In genomic region chr17:38869647-38870258, GRCh38 we compare ENCODE assay signal across 8 cellular contexts. TPM values are rescaled to one million over a fixed set of nuclear protein-coding genes. Genes with fewer than 3 reads are reported as not detected.
DNase-seq lines count a peak whose midpoint lies in the region; ATAC-seq and TF ChIP-seq lines count a peak whose summit lies in the region.

TSS of gene LASP1 (plus strand) at chr17:38870058. CDS start at chr17:38870190, 132 bp downstream.

- DNase-seq in CD4-positive, alpha-beta T cell, result peak; percentile 74 to 89 (median 83)
- peak; percentile 97 for DNase-seq in HT-29 (ENCODE audit: low spot score)
- DNase-seq in activated CD8-positive, alpha-beta memory T cell treated with anti-CD3 and anti-CD28 coated beads, Interleukin-2, amount 50 U/mL, for 4 hours, result peak; percentile 86
- DNase-seq in endothelial cell (ENCODE audit: low spot score), result peak; percentile 86
- DNase-seq in midbrain (lab: John Stamatoyannopoulos, UW), result peak; percentile 89
- peak; percentile 71 to 78 for DNase-seq in stimulated activated CD8-positive, alpha-beta memory T cell treated with anti-CD3 and anti-CD28 coated beads, Interleukin-2, amount 100 ng/mL, for 1 hour (ENCODE audit: low read depth in 2 of 2)

- peaks cover 37% of the 10 kb centered on the region for H3K79me2 ChIP-seq in OCI-LY1 (ENCODE audit: insufficient read depth, low read length)

- no peak for TF ChIP-seq CTCF in CD4-positive, alpha-beta T cell (IDR thresholded peaks at IDR 0.05)
- TF ChIP-seq CTCF in OCI-LY1 (IDR thresholded peaks at IDR 0.05; ENCODE audit: low read length) (no peak), endothelial cell (IDR thresholded peaks at IDR 0.05; ENCODE audit: unreplicated experiment) (no peak)

- H3K27ac ChIP-seq in CD4-positive, alpha-beta T cell (ENCODE audit: low read depth, low read length), result peak within 1 kb of the TSS; percentile 86
- peak within 1 kb of the TSS; percentile 95 for H3K27ac ChIP-seq in OCI-LY1 (ENCODE audit: low read depth, low read length, poor library complexity, severe bottlenecking)

- peaks cover 4% of the 10 kb centered on the region; the same call in 1 of the 2 replicates for H3K36me3 ChIP-seq in OCI-LY1 (ENCODE audit: insufficient read depth, low read length)

- H3F3A ChIP-seq in OCI-LY1 (ENCODE audit: insufficient read depth, low read length), result peaks cover 5% of the 10 kb centered on the region; the same call in 1 of the 2 replicates

- peak within 1 kb of the TSS; percentile 93 for H3K4me3 ChIP-seq in OCI-LY1 (ENCODE audit: low read depth, low read length, poor library complexity, severe bottlenecking)

- H3K27me3 ChIP-seq in CD4-positive, alpha-beta T cell (ENCODE audit: control insufficient read depth, insufficient read depth, low read length), result no peaks in the 10 kb centered on the region
- H3K27me3 ChIP-seq in OCI-LY1 (ENCODE audit: insufficient read depth, low read length), result no peaks in the 10 kb centered on the region

- H4K20me1 ChIP-seq in OCI-LY1 (ENCODE audit: insufficient read depth, low read length), result no peaks in the 10 kb centered on the region

- peaks cover 54% of the 10 kb centered on the region for H3K4me1 ChIP-seq in OCI-LY1 (ENCODE audit: insufficient read depth, low read length, severe bottlenecking)

- H3K4me3 Mint-ChIP-seq in CD4-positive, alpha-beta T cell, result peak within 1 kb of the TSS; percentile 98
- peak within 1 kb of the TSS; percentile 98 for H3K4me3 Mint-ChIP-seq in endothelial cell (ENCODE audit: unreplicated experiment)

- peaks cover 13% of the 10 kb centered on the region for H3K27me3 Mint-ChIP-seq in CD4-positive, alpha-beta T cell
- peaks cover 33% of the 10 kb centered on the region for H3K27me3 Mint-ChIP-seq in endothelial cell (ENCODE audit: unreplicated experiment)

- H2AFZ ChIP-seq in OCI-LY1 (ENCODE audit: low read length), result no peak within 1 kb of the TSS

- H3K4me1 Mint-ChIP-seq in CD4-positive, alpha-beta T cell (ENCODE audit: low read depth), result peaks cover 60% of the 10 kb centered on the region
- peaks cover 37% of the 10 kb centered on the region for H3K4me1 Mint-ChIP-seq in endothelial cell (ENCODE audit: unreplicated experiment)

- H3K9me2 ChIP-seq in OCI-LY1 (ENCODE audit: low read depth, low read length), result no peaks in the 10 kb centered on the region

- no peaks in the 10 kb centered on the region for H3K9me3 Mint-ChIP-seq in CD4-positive, alpha-beta T cell
- H3K9me3 Mint-ChIP-seq in endothelial cell (ENCODE audit: unreplicated experiment), result no peaks in the 10 kb centered on the region

- H3K9ac ChIP-seq in OCI-LY1 (ENCODE audit: low read length), result peak within 1 kb of the TSS; percentile 91

- intact Hi-C loops in CD4-positive, alpha-beta T cell (cut with DNase I, micrococcal nuclease), result loop anchor here (1.0 to 10.0 kb wide), 11 partner anchors 16 to 284 kb away; partner anchors contain the start of genes CWC25 (in 2 of the 2), FBXO47 (in 2 of the 2) and RPL23 (in 1 of the 2)

- H3K27ac Mint-ChIP-seq in CD4-positive, alpha-beta T cell, result peak within 1 kb of the TSS; percentile 95
- peak within 1 kb of the TSS; percentile 88 for H3K27ac Mint-ChIP-seq in endothelial cell (ENCODE audit: unreplicated experiment)

- peak within 1 kb of the TSS; percentile 90 for H3K4me2 ChIP-seq in OCI-LY1 (ENCODE audit: low read length)

- CTCF ChIA-PET in CD4-positive, alpha-beta T cell (lab: Charles Lee), result interaction anchor here (0.8 to 4.3 kb wide), 11 partner anchors 16 to 305 kb away, joined by 3 to 30 read pairs (median 6); partner anchors contain the start of genes CWC25 and RPL23

- peak; percentile 62 for ATAC-seq in CD4-positive, alpha-beta T cell (ENCODE audit: poor library complexity)
- peak; percentile 34 for ATAC-seq in GM19452 (IDR thresholded peaks at IDR 0.05; ENCODE audit: unreplicated experiment)

- H3K9me3 ChIP-seq in CD4-positive, alpha-beta T cell (ENCODE audit: control insufficient read depth, low read length), result no peaks in the 10 kb centered on the region
- no peaks in the 10 kb centered on the region for H3K9me3 ChIP-seq in OCI-LY1 (ENCODE audit: low read length)

- POLR2A ChIA-PET in CD4-positive, alpha-beta T cell (lab: Charles Lee), result interaction anchor here (0.6 to 7.9 kb wide), 32 partner anchors 8 to 339 kb away, joined by 3 to 154 read pairs (median 6); partner anchors contain the start of genes FBXO47, MLLT6, PLXDC1 and PSMB3

- H3K36me3 Mint-ChIP-seq in CD4-positive, alpha-beta T cell (ENCODE audit: low read depth), result peaks cover 53% of the 10 kb centered on the region
- H3K36me3 Mint-ChIP-seq in endothelial cell (ENCODE audit: low read depth, unreplicated experiment), result peaks cover 13% of the 10 kb centered on the region

RNA-seq across cellular contexts. Expression of gene LASP1, which starts in this region (rescaled TPM):
- total RNA-seq in CD4-positive, alpha-beta T cell, result 10 to 100 TPM; 50.1 to 50.5 TPM
- total RNA-seq in HT-29 (2014; rRNA removed; shearing (Covaris generic)), result 266 and 279 TPM in 2 replicates
- 146 TPM for total RNA-seq in endothelial cell (ENCODE audit: unreplicated experiment)

Comparison
In these comparisons a context has a peak if more than half of its experiments do, and no peak if none do; other contexts are left out.
1. Peak in every context shown above with its lines: DNase-seq, ATAC-seq, H3K4me3 ChIP-seq and H3K27ac ChIP-seq.